ENCODE assay signal across 20 cellular contexts in the genomic region with DNA sequence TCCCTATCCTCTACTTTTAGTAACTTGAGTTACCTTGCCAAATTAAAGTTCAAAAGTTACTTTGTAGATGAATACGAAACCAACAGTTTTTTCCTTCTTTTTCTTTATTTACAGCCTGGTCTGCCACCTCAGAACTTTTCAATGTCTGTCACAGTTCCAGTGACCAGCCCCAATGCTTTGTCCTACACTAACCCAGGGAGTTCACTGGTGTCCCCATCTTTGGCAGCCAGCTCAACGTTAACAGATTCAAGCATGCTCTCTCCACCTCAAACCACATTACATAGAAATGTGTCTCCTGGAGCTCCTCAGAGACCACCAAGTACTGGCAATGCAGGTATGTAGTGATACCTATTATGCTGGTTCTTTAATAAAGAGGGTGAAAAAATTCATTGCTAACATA. TPM values are rescaled to one million over a fixed set of nuclear protein-coding genes. Genes with fewer than 3 reads are reported as not detected.
A peak's percentile ranks its signal among the peaks of the same experiment; 100 is the strongest.
DNase-seq lines count a peak whose midpoint lies in the region; ATAC-seq, FAIRE-seq and TF ChIP-seq lines count a peak whose summit lies in the region.
"Had no signal": no experiment of that assay in that cellular context is flagged by ENCODE, and none has a peak within 500 bp of the region (broad histone marks: within the 10 kb centered on the region; RNA-seq: fewer than 3 reads in every experiment).

No MANE protein-coding gene starts in this region.

- in situ Hi-C loops in HepG2 (cut with HindIII; ENCODE audit: extremely low pct_ligation_motif_present, low pct_unique_long_range_greater_than_20kb), result no loop called here

- peak overlapping the region; percentile 28 to 43 for H3K27ac ChIP-seq in liver (ENCODE audit: low read depth in 1 of 2, low read length in 2 of 2)
- H3K27ac ChIP-seq in HepG2 (ENCODE audit: extremely low read length, insufficient read depth, low read length), result no peak overlapping the region
- H3K27ac ChIP-seq in right lobe of liver, result no peak overlapping the region
- H3K27ac ChIP-seq: 22Rv1; BLaER1 treated with 17β-estradiol and CSF1 and Interleukin-3, amounts not matched to agents 10 nM and 100 nM; GM23248; HL-60 had no signal

- CTCF ChIA-PET in HepG2 (lab: Yijun Ruan, JAX; ENCODE audit: low intra/inter-chr PET ratio, low total read pairs), result no interaction called here
- CTCF ChIA-PET in activated CD8-positive, alpha-beta T cell treated with anti-CD3 and anti-CD28 coated beads, Interleukin-2, amount 10 ng/mL, durations not matched to agents 7 days and 5 days (lab: Charles Lee), result no interaction called here

- H3K27ac Mint-ChIP-seq in activated naive CD4-positive, alpha-beta T cell treated with anti-CD3 and anti-CD28 coated beads, Interleukin-2, amount 50 U/mL, for 24 hours, result peak overlapping the region; percentile 12
- H3K27ac Mint-ChIP-seq in activated CD8-positive, alpha-beta T cell treated with anti-CD3 and anti-CD28 coated beads, Interleukin-2, amount 10 ng/mL, durations not matched to agents 7 days and 5 days, result no peak overlapping the region

- no peaks in the 10 kb centered on the region for H3K9me3 Mint-ChIP-seq in activated naive CD4-positive, alpha-beta T cell treated with anti-CD3 and anti-CD28 coated beads, Interleukin-2, amount 50 U/mL, for 24 hours
- H3K9me3 Mint-ChIP-seq in activated CD8-positive, alpha-beta T cell treated with anti-CD3 and anti-CD28 coated beads, Interleukin-2, amount 10 ng/mL, durations not matched to agents 7 days and 5 days (ENCODE audit: insufficient read depth), result no peaks in the 10 kb centered on the region

- H4K20me1 ChIP-seq in HepG2 (ENCODE audit: insufficient read depth, low read length), result no peaks in the 10 kb centered on the region

- H3K9me3 ChIP-seq in liver (ENCODE audit: control insufficient read depth in 4 of 4, low read length in 3 of 4), result no peaks in the 10 kb centered on the region
- no peaks in the 10 kb centered on the region for H3K9me3 ChIP-seq in HepG2 (ENCODE audit: low read length)
- no peaks in the 10 kb centered on the region for H3K9me3 ChIP-seq in right lobe of liver

- no peaks in the 10 kb centered on the region for H3K4me1 Mint-ChIP-seq in activated naive CD4-positive, alpha-beta T cell treated with anti-CD3 and anti-CD28 coated beads, Interleukin-2, amount 50 U/mL, for 24 hours
- peaks cover 5% of the 10 kb centered on the region for H3K4me1 Mint-ChIP-seq in activated CD8-positive, alpha-beta T cell treated with anti-CD3 and anti-CD28 coated beads, Interleukin-2, amount 10 ng/mL, durations not matched to agents 7 days and 5 days (ENCODE audit: low read depth)

- H3K27me3 Mint-ChIP-seq in activated naive CD4-positive, alpha-beta T cell treated with anti-CD3 and anti-CD28 coated beads, Interleukin-2, amount 50 U/mL, for 24 hours, result no peaks in the 10 kb centered on the region
- H3K27me3 Mint-ChIP-seq in activated CD8-positive, alpha-beta T cell treated with anti-CD3 and anti-CD28 coated beads, Interleukin-2, amount 10 ng/mL, durations not matched to agents 7 days and 5 days (ENCODE audit: low read depth), result no peaks in the 10 kb centered on the region
- H3K27me3 Mint-ChIP-seq: CD4-positive, CD25-positive, alpha-beta regulatory T cell had no signal

- no peak for DNase-seq in activated naive CD4-positive, alpha-beta T cell (lab: John Stamatoyannopoulos, UW)
- DNase-seq in HepG2 (ENCODE audit: low spot score), result no peak
- no peak for DNase-seq in right lobe of liver
- DNase-seq in activated CD8-positive, alpha-beta T cell treated with anti-CD3 and anti-CD28 coated beads, Interleukin-2, amount 10 ng/mL, durations not matched to agents 7 days and 5 days, result no peak
- DNase-seq in HUDEP-2 (lab: John Stamatoyannopoulos, UW; ENCODE audit: unreplicated experiment in 76 of 76), result no peak
- no peak for DNase-seq in NCI-H510A treated with DMSO at 0.1 percent for 48 hours (lab: John Stamatoyannopoulos, UW)
- DNase-seq: AML-193; CD4-positive, CD25-positive, alpha-beta regulatory T cell; DMS79; GM23248; IMR-90 had no signal

- ATAC-seq in HepG2 (no peak), right lobe of liver (peak; percentile 38 to 80 (median 66))
- ATAC-seq in activated CD8-positive, alpha-beta T cell treated with anti-CD3 and anti-CD28 coated beads, Interleukin-2, amount 10 ng/mL, durations not matched to agents 7 days and 5 days, result no peak
- ATAC-seq: GM12878, HCT116 had no signal

- TF ChIP-seq CTCF in liver (IDR thresholded peaks at IDR 0.05; ENCODE audit: low read depth, low read length, missing input control), result no peak
- no peak for TF ChIP-seq CTCF in HepG2 (CRISPR knock-in tag; IDR thresholded peaks at IDR 0.05)
- TF ChIP-seq CTCF in right lobe of liver (IDR thresholded peaks at IDR 0.05), result no peak

- H3K79me2 ChIP-seq in HepG2 (ENCODE audit: insufficient read depth, low read length), result no peaks in the 10 kb centered on the region

- TF ChIP-seq RAD21 in liver (IDR thresholded peaks at IDR 0.05) (no peak), HepG2 (CRISPR knock-in tag; IDR thresholded peaks at IDR 0.05) (no peak)

- no peak overlapping the region for H3K4me3 ChIP-seq in liver (ENCODE audit: low read depth in 1 of 3, low read length in 3 of 3)
- H3K4me3 ChIP-seq in HepG2 (replicated peaks in 1 of 3; ENCODE audit: insufficient read depth in 1 of 3, low read depth in 2 of 3, low read length in 3 of 3), result no peak overlapping the region
- H3K4me3 ChIP-seq in right lobe of liver, result no peak overlapping the region
- H3K4me3 ChIP-seq: BLaER1 treated with 17β-estradiol and CSF1 and Interleukin-3, amounts not matched to agents 10 nM and 100 nM; GM12878; GM23248 had no signal

- H3K27me3 ChIP-seq in liver (ENCODE audit: control insufficient read depth in 4 of 4, insufficient read depth in 4 of 4, low read length in 3 of 4) (no peaks in the 10 kb centered on the region), HepG2 (ENCODE audit: control insufficient read depth in 1 of 2, insufficient read depth in 2 of 2, low read length in 2 of 2) (no peaks in the 10 kb centered on the region), right lobe of liver (no peaks in the 10 kb centered on the region)
- H3K27me3 ChIP-seq: BLaER1 treated with 17β-estradiol and CSF1 and Interleukin-3, amounts not matched to agents 10 nM and 100 nM had no signal

- no peak for TF ChIP-seq EP300 in HepG2 (IDR thresholded peaks at IDR 0.05; ENCODE audit: low read depth in 2 of 2, low read length in 2 of 2)
- TF ChIP-seq EP300 in HepG2 (CRISPR knock-in tag; IDR thresholded peaks at IDR 0.05; ENCODE audit: borderline replicate concordance), result no peak

- H3K4me3 Mint-ChIP-seq in activated naive CD4-positive, alpha-beta T cell treated with anti-CD3 and anti-CD28 coated beads, Interleukin-2, amount 50 U/mL, for 24 hours, result no peak overlapping the region
- H3K4me3 Mint-ChIP-seq in activated CD8-positive, alpha-beta T cell treated with anti-CD3 and anti-CD28 coated beads, Interleukin-2, amount 10 ng/mL, durations not matched to agents 7 days and 5 days, result no peak overlapping the region
- H3K4me3 Mint-ChIP-seq: CD4-positive, CD25-positive, alpha-beta regulatory T cell had no signal

- POLR2A ChIA-PET in HepG2 (lab: Yijun Ruan, JAX), result no interaction called here
- POLR2A ChIA-PET in activated CD8-positive, alpha-beta T cell treated with anti-CD3 and anti-CD28 coated beads, Interleukin-2, amount 10 ng/mL, durations not matched to agents 7 days and 5 days (lab: Charles Lee), result no interaction called here

- intact Hi-C loops in HepG2 (cut with micrococcal nuclease; ENCODE audit: unreplicated experiment), result no loop called here
- intact Hi-C loops in right lobe of liver (cut with DNase I), result no loop called here

- H2AFZ ChIP-seq in HepG2 (ENCODE audit: low read length), result no peak overlapping the region
- H2AFZ ChIP-seq: GM23248 had no signal

- H3K9ac ChIP-seq in liver (ENCODE audit: low read depth in 1 of 2, low read length in 2 of 2) (no peak overlapping the region), HepG2 (ENCODE audit: insufficient read depth, low read depth, low read length) (no peak overlapping the region)
- H3K9ac ChIP-seq: BLaER1 treated with 17β-estradiol and CSF1 and Interleukin-3, amounts not matched to agents 10 nM and 100 nM; GM23248 had no signal

- peaks cover 23% of the 10 kb centered on the region for H3K36me3 Mint-ChIP-seq in activated naive CD4-positive, alpha-beta T cell treated with anti-CD3 and anti-CD28 coated beads, Interleukin-2, amount 50 U/mL, for 24 hours
- peaks cover 38% of the 10 kb centered on the region for H3K36me3 Mint-ChIP-seq in activated CD8-positive, alpha-beta T cell treated with anti-CD3 and anti-CD28 coated beads, Interleukin-2, amount 10 ng/mL, durations not matched to agents 7 days and 5 days (ENCODE audit: low read depth)

- TF ChIP-seq POLR2A in HepG2 (IDR thresholded peaks at IDR 0.05; ENCODE audit: insufficient read depth in 1 of 2, low read depth in 2 of 2, low read length in 2 of 2) (no peak), right lobe of liver (IDR thresholded peaks at IDR 0.05) (no peak)

- H3K36me3 ChIP-seq in liver (ENCODE audit: control insufficient read depth in 4 of 4, insufficient read depth in 3 of 4, low read depth in 1 of 4, low read length in 3 of 4) (peaks cover 4 to 17% (median 12%) of the 10 kb centered on the region in 4 donors), HepG2 (replicated peaks in 1 of 2; ENCODE audit: control insufficient read depth in 1 of 2, insufficient read depth in 2 of 2, low read length in 2 of 2) (peaks cover 6 to 43% of the 10 kb centered on the region in 2 experiments; a peak in 4 of 5 replicates), right lobe of liver (peaks cover 0 to 22% (median 9%) of the 10 kb centered on the region in 4 donors)

- WGBS in liver, result 39% methylated on average over 2 of the region's 2 CpGs
- 87% methylated on average over 2 of the region's 2 CpGs for WGBS in HepG2 (ENCODE audit: low lambda C conversion rate)
- 43% methylated on average over 2 of the region's 2 CpGs for WGBS in right lobe of liver (ENCODE audit: insufficient coverage, low coverage, low lambda C conversion rate, missing lambda C conversion rate)

- no peak overlapping the region for H3K4me2 ChIP-seq in HepG2 (ENCODE audit: low read depth, low read length)
- H3K4me2 ChIP-seq: BLaER1 treated with 17β-estradiol and CSF1 and Interleukin-3, amounts not matched to agents 10 nM and 100 nM had no signal

- H3K4me1 ChIP-seq in liver (ENCODE audit: control insufficient read depth in 4 of 4, insufficient read depth in 4 of 4, low read length in 3 of 4), result peaks cover 0 to 30% (median 5%) of the 10 kb centered on the region in 4 donors
- H3K4me1 ChIP-seq in HepG2 (ENCODE audit: insufficient read depth, low read length), result peaks cover 6% of the 10 kb centered on the region
- H3K4me1 ChIP-seq in right lobe of liver, result peaks cover 0 to 23% (median 5%) of the 10 kb centered on the region in 4 donors
- H3K4me1 ChIP-seq: BLaER1 treated with 17β-estradiol and CSF1 and Interleukin-3, amounts not matched to agents 10 nM and 100 nM had no signal

- BruUV-seq in HepG2 (replicated peaks; lab: Mats Ljungman, UMichigan), result no TSS peak

- FAIRE-seq in HepG2 (lab: Jason Lieb, UNC), result no peak
- FAIRE-seq: GM12878, GM18507, H54 had no signal

RNA-seq across cellular contexts. Expression of a gene that starts 59.0 kb away (rescaled TPM):
- 10 to 100 TPM in 1 of 2 donors, 1 to 10 TPM in 1; 8.1 to 12.1 TPM for total RNA-seq in liver
- 1 to 10 TPM; 3.9 to 6.4 TPM for polyA plus RNA-seq in liver
- 5.6 and 8.5 TPM in 2 replicates for total RNA-seq in HepG2 (2016; rRNA removed; fragmentation: Illumina TruSeq; extraction: Trizol)
- total RNA-seq in HepG2 (2016; cell fraction: cytosol; rRNA removed; fragmentation: Illumina TruSeq; extraction: Trizol; ENCODE audit: low read depth), result 1.4 TPM in 2 replicates
- total RNA-seq in HepG2 (2016; cell fraction: insoluble cytoplasmic fraction; rRNA removed; fragmentation: Illumina TruSeq; extraction: Trizol), result 4.3 and 8.0 TPM in 2 replicates
- 4.1 and 4.7 TPM in 2 replicates for total RNA-seq in HepG2 (2016; cell fraction: membrane; rRNA removed; fragmentation: Illumina TruSeq; extraction: Trizol)
- total RNA-seq in HepG2 (2016; cell fraction: nucleus; rRNA removed; fragmentation: Illumina TruSeq; extraction: Trizol), result 10.5 and 12.4 TPM in 2 replicates
- 7.4 and 7.9 TPM in 2 replicates for polyA plus RNA-seq in HepG2 (2011; rRNA removed)
- polyA plus RNA-seq in HepG2 (2011; cell fraction: cytosol; rRNA removed), result 5.0 and 5.5 TPM in 2 replicates
- 35.1 and 36.9 TPM in 2 replicates for polyA plus RNA-seq in HepG2 (2011; cell fraction: nucleus; rRNA removed)
- polyA plus RNA-seq in HepG2 (2012), result 5.9 and 7.0 TPM in 2 replicates
- 1.8 and 2.4 TPM in 2 replicates for polyA plus RNA-seq in HepG2 (2016; cell fraction: cytosol; fragmentation: Illumina TruSeq; extraction: Trizol; ENCODE audit: low read depth)
- 4.1 and 5.3 TPM in 2 replicates for polyA plus RNA-seq in HepG2 (2016; cell fraction: insoluble cytoplasmic fraction; fragmentation: Illumina TruSeq; extraction: Trizol; ENCODE audit: low read depth)
- polyA plus RNA-seq in HepG2 (2016; cell fraction: membrane; fragmentation: Illumina TruSeq; extraction: Trizol; ENCODE audit: low read depth), result 2.8 and 3.1 TPM in 2 replicates
- polyA plus RNA-seq in HepG2 (2016; cell fraction: nucleus; fragmentation: Illumina TruSeq; extraction: Trizol; ENCODE audit: insufficient read depth, low read depth), result 16.2 and 18.0 TPM in 2 replicates
- polyA minus RNA-seq in HepG2 (2011; rRNA and poly(A)+ RNA removed; ENCODE audit: low replicate concordance), result 7.4 and 8.7 TPM in 2 replicates
- 1.3 and 1.4 TPM in 2 replicates for polyA minus RNA-seq in HepG2 (2011; cell fraction: cytosol; rRNA and poly(A)+ RNA removed)
- polyA minus RNA-seq in HepG2 (2011; cell fraction: nucleus; rRNA and poly(A)+ RNA removed), result 16.1 and 17.4 TPM in 2 replicates
- total RNA-seq in right lobe of liver, result 1 to 10 TPM; 2.8 to 7.0 (median 5.1) TPM
- 10 to 100 TPM in 1 of 2 experiments, 1 to 10 TPM in 1; 8.9 to 13.0 TPM for total RNA-seq in activated CD8-positive, alpha-beta T cell treated with anti-CD3 and anti-CD28 coated beads, Interleukin-2, amount 10 ng/mL, durations not matched to agents 7 days and 5 days

Comparison
In these comparisons a context has a peak if more than half of its experiments do, and no peak if none do; other contexts are left out.
1. H3K27ac ChIP-seq: peak in liver (2 of 2); none in HepG2 (single experiment) and right lobe of liver (0 of 3).
2. ATAC-seq: peak in right lobe of liver (4 of 4); none in HepG2 (single experiment) and activated CD8-positive, alpha-beta T cell treated with anti-CD3 and anti-CD28 coated beads, Interleukin-2, amount 10 ng/mL, durations not matched to agents 7 days and 5 days (single experiment).